In genomic region chrX:104156630-104157529, GRCh38 we compare ENCODE assay signal across 8 cellular contexts. TPM values are rescaled to one million over a fixed set of nuclear protein-coding genes. Genes with fewer than 3 reads are reported as not detected.
DNase-seq lines count a peak whose midpoint lies in the region; ATAC-seq and TF ChIP-seq lines count a peak whose summit lies in the region.

Gene SLC25A53, minus strand, starts transcription at chrX:104157009. Its CDS starts 51,752 bp downstream, at chrX:104105257.

- H3K27ac Mint-ChIP-seq in WTC11 = peak within 1 kb of the TSS; percentile 100

- H3K4me3 Mint-ChIP-seq in WTC11 = peak within 1 kb of the TSS; percentile 97

- in situ Hi-C loops in ACHN (cut with HindIII; ENCODE audit: low pct_ligation_motif_present, low pct_unique_long_range_greater_than_20kb, low sequenced_read_pairs) = no loop called here

- no peaks in the 10 kb centered on the region for H3K36me3 Mint-ChIP-seq in WTC11

- DNase-seq in ACHN (peak; percentile 63), NCI-H2171 treated with DMSO at 0.1 percent for 48 hours (lab: John Stamatoyannopoulos, UW) (peak; percentile 89), WTC11 (ENCODE audit: low spot score) (peak; percentile 76), caudate nucleus (lab: John Stamatoyannopoulos, UW) (peak; percentile 1 to 91 (median 70)), iris pigment epithelial cell (ENCODE audit: low read depth) (peak; percentile 79)
- peak; percentile 58 for DNase-seq in stimulated activated CD4-positive, alpha-beta T cell treated with anti-CD3 and anti-CD28 coated beads, Interleukin-12 subunit alpha, Interleukin-12 subunit beta, amount 100 ng/mL, for 4 hours

- CTCF ChIA-PET in WTC11 (lab: Charles Lee) = interaction anchor here (0.7 to 1.7 kb wide), 5 partner anchors 9 to 237 kb away, joined by 3 to 22 read pairs (median 4); partner anchors contain the start of gene FAM199X

- H3K9me3 Mint-ChIP-seq in WTC11 = no peaks in the 10 kb centered on the region

- POLR2A ChIA-PET in WTC11 (lab: Charles Lee) = interaction anchor here (0.6 to 1.8 kb wide), 4 partner anchors 9 to 238 kb away, joined by 3 to 12 read pairs (median 4); partner anchors contain the start of gene FAM199X

- H3K27me3 Mint-ChIP-seq in WTC11 (ENCODE audit: low read depth) = no peaks in the 10 kb centered on the region

- peak; percentile 92 for ATAC-seq in GM18870 (IDR thresholded peaks at IDR 0.05; ENCODE audit: unreplicated experiment)
- ATAC-seq in HG03108 (IDR thresholded peaks at IDR 0.05; ENCODE audit: unreplicated experiment) = peak; percentile 91
- ATAC-seq in WTC11 = peak; percentile 94

- H3K4me1 Mint-ChIP-seq in WTC11 = no peaks in the 10 kb centered on the region

- TF ChIP-seq CTCF in WTC11 (IDR thresholded peaks at IDR 0.05) = no peak

- H3K27ac ChIP-seq in caudate nucleus (ENCODE audit: low read depth, low read length) = peak within 1 kb of the TSS; percentile 80

TF ChIP-seq in WTC11, 78 proteins besides CTCF, POLR2A, EP300 and RAD21 (continues in another document):
- TF ChIP-seq AFF4 (CRISPR knock-in tag; IDR thresholded peaks at IDR 0.05; ENCODE audit: borderline replicate concordance) = no peak
- no peak; the same call in 1 of the 2 replicates for TF ChIP-seq ARID4B (CRISPR knock-in tag; IDR thresholded peaks at IDR 0.05; ENCODE audit: borderline replicate concordance)
- TF ChIP-seq E2F5 (CRISPR knock-in tag; IDR thresholded peaks at IDR 0.05) = no peak
- TF ChIP-seq CDX4 (CRISPR knock-in tag; IDR thresholded peaks at IDR 0.05; ENCODE audit: borderline replicate concordance) = no peak
- TF ChIP-seq AR (CRISPR knock-in tag; IDR thresholded peaks at IDR 0.05) = no peak
- 0 out of 2 replicates have a peak, but pooled peaks have one; percentile 45 for TF ChIP-seq NFE2L1 (CRISPR knock-in tag; IDR thresholded peaks at IDR 0.05)
- no peak for TF ChIP-seq ZNF281 (CRISPR knock-in tag; IDR thresholded peaks at IDR 0.05)
- no peak for TF ChIP-seq ZNF671 (CRISPR knock-in tag; IDR thresholded peaks at IDR 0.05)

RNA-seq across cellular contexts. Expression of gene SLC25A53, which starts in this region (rescaled TPM):
- 1.8 to 2.9 TPM (median 2.8 TPM) in 3 replicates for total RNA-seq in WTC11 (2021)

Comparison
In these comparisons a context has a peak if more than half of its experiments do, and no peak if none do; other contexts are left out.
1. Peak in every context shown above with its lines: DNase-seq, ATAC-seq and H3K27ac ChIP-seq.